ENCODE assay signal across 8 cellular contexts in genomic region chr15:75577401-75578205, GRCh38. TPM values are rescaled to one million over a fixed set of nuclear protein-coding genes. Genes with fewer than 3 reads are reported as not detected.
A peak's percentile ranks its signal among the peaks of the same experiment; 100 is the strongest.
DNase-seq lines count a peak whose midpoint lies in the region; ATAC-seq and TF ChIP-seq lines count a peak whose summit lies in the region.

No MANE protein-coding gene starts in this region.

- H3K27me3 ChIP-seq in cardiac muscle cell (no peaks in the 10 kb centered on the region), SK-N-SH (ENCODE audit: insufficient read depth) (no peaks in the 10 kb centered on the region)

- TF ChIP-seq RAD21 in SK-N-SH (IDR thresholded peaks at IDR 0.05; ENCODE audit: low read length): no peak

- H3K9me3 Mint-ChIP-seq in natural killer cell treated with Interleukin-12 subunit alpha and Interleukin-12 subunit beta and Interleukin-15 and Interleukin-18, amount 100 ng/mL, for 72 hours: no peaks in the 10 kb centered on the region

- CTCF ChIA-PET in SK-N-SH (lab: Yijun Ruan, JAX): interaction anchor here (0.9 to 3.1 kb wide), 6 partner anchors 11 to 224 kb away, joined by 3 to 11 read pairs (median 4); partner anchors contain the start of genes MAN2C1 and SNX33

- peaks cover 7% of the 10 kb centered on the region for H3K4me1 ChIP-seq in cardiac muscle cell (ENCODE audit: low read depth)
- H3K4me1 ChIP-seq in SK-N-SH (ENCODE audit: control insufficient read depth in 1 of 2, insufficient read depth in 2 of 2, low read depth in 1 of 2, low read length in 1 of 2): peaks cover 4% of the 10 kb centered on the region in 2 experiments; a peak in 3 of 4 replicates

- 0 out of 2 replicates have a peak overlapping the region, but pooled peaks have one; percentile 81 for H2AFZ ChIP-seq in SK-N-SH (ENCODE audit: low read depth)

- H3F3A ChIP-seq in SK-N-SH (replicated peaks; ENCODE audit: insufficient read depth): peaks cover 19% of the 10 kb centered on the region

- POLR2A ChIA-PET in SK-N-SH (lab: Yijun Ruan, JAX): no interaction called here

- H3K4me2 ChIP-seq in SK-N-SH: peak overlapping the region; percentile 71

- H3K4me3 Mint-ChIP-seq in natural killer cell treated with Interleukin-12 subunit alpha and Interleukin-12 subunit beta and Interleukin-15 and Interleukin-18, amount 100 ng/mL, for 72 hours: peak overlapping the region; percentile 93

- TF ChIP-seq CTCF in cardiac muscle cell (IDR thresholded peaks at IDR 0.05; ENCODE audit: low read depth, low read length) (no peak), SK-N-SH (IDR thresholded peaks at IDR 0.05) (no peak), epithelial cell of esophagus (IDR thresholded peaks at IDR 0.05; ENCODE audit: insufficient read depth, low read depth, low read length, missing control alignments) (no peak)

- ATAC-seq in Right ventricle myocardium superior (ENCODE audit: poor library complexity) (no peak), GM18873 (IDR thresholded peaks at IDR 0.05; ENCODE audit: low FRiP score, unreplicated experiment) (no peak)
- no peak for ATAC-seq in natural killer cell treated with Interleukin-12 subunit alpha and Interleukin-12 subunit beta and Interleukin-15 and Interleukin-18, amount 100 ng/mL, for 72 hours

- no peaks in the 10 kb centered on the region for H3K27me3 Mint-ChIP-seq in natural killer cell treated with Interleukin-12 subunit alpha and Interleukin-12 subunit beta and Interleukin-15 and Interleukin-18, amount 100 ng/mL, for 72 hours

- intact Hi-C loops in Right ventricle myocardium superior (cut with DNase I): loop anchor here (10.0 kb wide), 1 partner anchor 53 kb away; no protein-coding TSS in a partner anchor

- H3K9me3 ChIP-seq in cardiac muscle cell (ENCODE audit: low read depth): no peaks in the 10 kb centered on the region
- H3K9me3 ChIP-seq in SK-N-SH: no peaks in the 10 kb centered on the region

- H4K20me1 ChIP-seq in SK-N-SH (ENCODE audit: insufficient read depth): peaks cover 33% of the 10 kb centered on the region

- peaks cover 62% of the 10 kb centered on the region for H3K79me2 ChIP-seq in SK-N-SH (ENCODE audit: insufficient read depth)

- H3K36me3 Mint-ChIP-seq in natural killer cell treated with Interleukin-12 subunit alpha and Interleukin-12 subunit beta and Interleukin-15 and Interleukin-18, amount 100 ng/mL, for 72 hours: no peaks in the 10 kb centered on the region

- H3K9ac ChIP-seq in SK-N-SH: peak overlapping the region; percentile 99

- H3K27ac ChIP-seq in cardiac muscle cell: no peak overlapping the region
- peak overlapping the region; percentile 80 to 84 for H3K27ac ChIP-seq in SK-N-SH (ENCODE audit: low read depth in 2 of 2, low read length in 1 of 2)

- H3K36me3 ChIP-seq in cardiac muscle cell (no peaks in the 10 kb centered on the region), SK-N-SH (replicated peaks in 1 of 2; ENCODE audit: control insufficient read depth in 1 of 2, insufficient read depth in 2 of 2, low read length in 1 of 2) (peaks cover 0 to 3% of the 10 kb centered on the region in 2 experiments)

- DNase-seq in cardiac muscle cell (ENCODE audit: low read depth in 1 of 2, low spot score in 1 of 2) (peak in 1 of 2 donors; percentile 32), Right ventricle myocardium superior (no peak), SK-N-SH (peak; percentile 41), epithelial cell of esophagus (ENCODE audit: low read depth) (peak; percentile 20), iPS-NIHi11 (ENCODE audit: low spot score) (no peak), NCI-H187 (lab: John Stamatoyannopoulos, UW) (no peak)
- DNase-seq in natural killer cell treated with Interleukin-12 subunit alpha and Interleukin-12 subunit beta and Interleukin-15 and Interleukin-18, amount 100 ng/mL, for 72 hours (ENCODE audit: low spot score): no peak

- H3K9me2 ChIP-seq in SK-N-SH: no peaks in the 10 kb centered on the region

- H3K4me3 ChIP-seq in cardiac muscle cell (peak overlapping the region; percentile 79), SK-N-SH (ENCODE audit: low read depth in 2 of 2, low read length in 1 of 2) (peak overlapping the region; percentile 76 to 92), epithelial cell of esophagus (ENCODE audit: low read length) (peak overlapping the region; percentile 80)

- H3K27ac Mint-ChIP-seq in natural killer cell treated with Interleukin-12 subunit alpha and Interleukin-12 subunit beta and Interleukin-15 and Interleukin-18, amount 100 ng/mL, for 72 hours: peak overlapping the region; percentile 83 to 92

- H3K4me1 Mint-ChIP-seq in natural killer cell treated with Interleukin-12 subunit alpha and Interleukin-12 subunit beta and Interleukin-15 and Interleukin-18, amount 100 ng/mL, for 72 hours (ENCODE audit: low read depth in 2 of 2): peaks cover 32 to 37% of the 10 kb centered on the region in 2 donors

- 2% methylated on average over 13 of the region's 13 CpGs for WGBS in SK-N-SH (ENCODE audit: low lambda C conversion rate)

- no peak for TF ChIP-seq EP300 in SK-N-SH (IDR thresholded peaks at IDR 0.05; ENCODE audit: borderline replicate concordance in 1 of 2, low read depth in 1 of 2, low read length in 1 of 2)

TF ChIP-seq in SK-N-SH, 30 proteins besides CTCF, POLR2A, EP300 and RAD21 (continues in another document):
- TF ChIP-seq GATA2 (CRISPR knock-in tag; IDR thresholded peaks at IDR 0.05) (no peak), FOXM1 (IDR thresholded peaks at IDR 0.05; ENCODE audit: low read depth) (no peak), EZH2phosphoT487 (IDR thresholded peaks at IDR 0.05; ENCODE audit: borderline replicate concordance, low read depth) (no peak), IRF3 (IDR thresholded peaks at IDR 0.05; ENCODE audit: low read depth, low read length) (no peak), NFIC (IDR thresholded peaks at IDR 0.05; ENCODE audit: borderline replicate concordance) (no peak), PBX3 (IDR thresholded peaks at IDR 0.05) (no peak), MEF2A (IDR thresholded peaks at IDR 0.05; ENCODE audit: borderline replicate concordance, low read depth) (no peak), FOXJ3 (CRISPR knock-in tag; IDR thresholded peaks at IDR 0.05) (no peak), REST (IDR thresholded peaks at IDR 0.05; ENCODE audit: low read depth, low read length) (no peak), TAF1 (IDR thresholded peaks at IDR 0.05; ENCODE audit: borderline replicate concordance, low read depth, low read length) (no peak)

RNA-seq across cellular contexts. Expression of gene PTPN9, which starts 1.5 kb away (rescaled TPM):
- total RNA-seq in cardiac muscle cell (24.3 and 26.7 TPM in 2 replicates), Right ventricle myocardium superior (7.2 TPM)
- polyA plus RNA-seq in cardiac muscle cell (29.2 and 37.3 TPM in 2 replicates), SK-N-SH (2012; rRNA removed) (25.9 and 41.1 TPM in 2 replicates)
- polyA plus RNA-seq in SK-N-SH (2012; cell fraction: cytosol; rRNA removed): 27.1 and 31.8 TPM in 2 replicates
- polyA plus RNA-seq in SK-N-SH (2012; cell fraction: nucleus; rRNA removed): 13.9 and 23.8 TPM in 2 replicates
- 10 to 100 TPM; 30.0 to 34.2 TPM for total RNA-seq in natural killer cell treated with Interleukin-12 subunit alpha and Interleukin-12 subunit beta and Interleukin-15 and Interleukin-18, amount 100 ng/mL, for 72 hours

RNA-seq across cellular contexts. Expression of gene SNUPN, which starts 47.9 kb away (rescaled TPM):
- total RNA-seq in cardiac muscle cell: 16.8 and 20.2 TPM in 2 replicates
- 28.0 and 29.4 TPM in 2 replicates for polyA plus RNA-seq in cardiac muscle cell
- total RNA-seq in Right ventricle myocardium superior: 16.9 TPM
- 31.7 and 36.4 TPM in 2 replicates for polyA plus RNA-seq in SK-N-SH (2012; rRNA removed)
- 35.0 and 35.8 TPM in 2 replicates for polyA plus RNA-seq in SK-N-SH (2012; cell fraction: cytosol; rRNA removed)
- polyA plus RNA-seq in SK-N-SH (2012; cell fraction: nucleus; rRNA removed): 19.0 and 26.1 TPM in 2 replicates
- total RNA-seq in natural killer cell treated with Interleukin-12 subunit alpha and Interleukin-12 subunit beta and Interleukin-15 and Interleukin-18, amount 100 ng/mL, for 72 hours: 10 to 100 TPM; 15.5 to 26.7 TPM

Comparison
In these comparisons a context has a peak if more than half of its experiments do, and no peak if none do; other contexts are left out.
1. DNase-seq: peak in SK-N-SH (single experiment) and epithelial cell of esophagus (single experiment); none in Right ventricle myocardium superior (single experiment), natural killer cell treated with Interleukin-12 subunit alpha and Interleukin-12 subunit beta and Interleukin-15 and Interleukin-18, amount 100 ng/mL, for 72 hours (single experiment), iPS-NIHi11 (single experiment) and NCI-H187 (0 of 2).
2. Peak in every context shown above with its lines, with median percentiles within 50 percentile points of each other: H3K4me3 ChIP-seq.